In genomic region chr15:26744894-26745293, GRCh38 we compare ENCODE assay signal across 36 cellular contexts. TPM values are rescaled to one million over a fixed set of nuclear protein-coding genes. Genes with fewer than 3 reads are reported as not detected.
"Had no signal": no experiment of that assay in that cellular context is flagged by ENCODE, and none has a peak within 500 bp of the region (broad histone marks: within the 10 kb centered on the region; RNA-seq: fewer than 3 reads in every experiment).

No MANE protein-coding gene starts in this region.

- H3K4me1 Mint-ChIP-seq: activated naive CD4-positive, alpha-beta T cell treated with anti-CD3 and anti-CD28 coated beads, Interleukin-2, amount 10 ng/mL, durations not matched to agents 7 days and 5 days; central memory CD8-positive, alpha-beta T cell had no signal

- H3K4me2 ChIP-seq: KMS-11, PC-9 had no signal

- H3K9ac ChIP-seq: KMS-11 had no signal

- H3K27me3 Mint-ChIP-seq: activated CD4-positive, alpha-beta memory T cell treated with anti-CD3 and anti-CD28 coated beads for 36 hours; activated naive CD4-positive, alpha-beta T cell treated with anti-CD3 and anti-CD28 coated beads, Interleukin-2, amount 10 ng/mL, durations not matched to agents 7 days and 5 days; activated naive CD8-positive, alpha-beta T cell; central memory CD8-positive, alpha-beta T cell had no signal

- H3K27me3 ChIP-seq: brain microvascular endothelial cell had no signal

- H3K36me3 ChIP-seq: brain microvascular endothelial cell had no signal

- H3K27ac ChIP-seq: brain microvascular endothelial cell, KMS-11, PC-9, RWPE1 had no signal

- H3K27ac Mint-ChIP-seq: activated CD4-positive, alpha-beta memory T cell treated with anti-CD3 and anti-CD28 coated beads for 36 hours; activated naive CD4-positive, alpha-beta T cell treated with anti-CD3 and anti-CD28 coated beads, Interleukin-2, amount 10 ng/mL, durations not matched to agents 7 days and 5 days; activated naive CD8-positive, alpha-beta T cell; activated T-helper 1 cell treated with anti-CD3 and anti-CD28 coated beads, Interleukin-12 subunit alpha, Interleukin-12 subunit beta, Interleukin-2, Interleukin-4 antibody, amounts not matched to agents 30 ng/mL and 10 ng/mL and 1 ng/mL, durations not matched to agents 14 hours and 24 hours and 36 hours had no signal

- DNase-seq: activated CD4-positive, alpha-beta memory T cell treated with anti-CD3 and anti-CD28 coated beads for 36 hours; activated CD4-positive, alpha-beta T cell treated with anti-CD3 and anti-CD28 coated beads for 4 hours; activated CD4-positive, alpha-beta T cell treated with anti-CD3 and anti-CD28 coated beads, Interleukin-2, amount 50 U/mL, for 1 hour; activated CD8-positive, alpha-beta memory T cell treated with anti-CD3 and anti-CD28 coated beads, Interleukin-2, amount 50 U/mL, for 4 hours; activated gamma-delta T cell treated with Interleukin-2 at 50 U/mL for 16 hours; activated naive CD4-positive, alpha-beta T cell treated with anti-CD3 and anti-CD28 coated beads, Interleukin-2, amount 10 ng/mL, durations not matched to agents 7 days and 5 days; activated T-cell treated with anti-CD3 and anti-CD28 coated beads for 4 hours; activated T-cell treated with anti-CD3 and anti-CD28 coated beads, Interleukin-2, amount 50 U/mL, for 4 hours; amniotic stem cell; aorta; brain microvascular endothelial cell; NCI-H1092 treated with DMSO at 0.1 percent for 48 hours; NCI-H146; NCI-H187; NCI-H2029 treated with DMSO at 0.1 percent for 48 hours; NCI-H2107; NCI-H2171; NCI-H510A; NCI-H526; NCI-H748 treated with DMSO at 0.1 percent for 48 hours; NK-92 treated with Interleukin-12 subunit alpha and Interleukin-12 subunit beta, amount 100 ng/mL, for 24 hours; PC-9; SIG-M5 had no signal

- H3K36me3 Mint-ChIP-seq: activated CD4-positive, alpha-beta memory T cell treated with anti-CD3 and anti-CD28 coated beads for 36 hours; activated naive CD4-positive, alpha-beta T cell treated with anti-CD3 and anti-CD28 coated beads, Interleukin-2, amount 10 ng/mL, durations not matched to agents 7 days and 5 days had no signal

- H3K4me3 Mint-ChIP-seq: activated CD4-positive, alpha-beta memory T cell treated with anti-CD3 and anti-CD28 coated beads for 36 hours; activated naive CD4-positive, alpha-beta T cell treated with anti-CD3 and anti-CD28 coated beads, Interleukin-2, amount 10 ng/mL, durations not matched to agents 7 days and 5 days; activated naive CD8-positive, alpha-beta T cell; activated T-cell treated with anti-CD3 and anti-CD28 coated beads, Interleukin-2, amount 50 U/mL, for 4 hours; activated T-helper 1 cell treated with anti-CD3 and anti-CD28 coated beads, Interleukin-12 subunit alpha, Interleukin-12 subunit beta, Interleukin-2, Interleukin-4 antibody, amounts not matched to agents 30 ng/mL and 10 ng/mL and 1 ng/mL, durations not matched to agents 14 hours and 24 hours and 36 hours; central memory CD8-positive, alpha-beta T cell had no signal

- H2AFZ ChIP-seq: PC-9 had no signal

- FAIRE-seq: RCC 7860, TTC549 had no signal

- H3K4me3 ChIP-seq: PC-9 had no signal

- ATAC-seq: activated CD4-positive, CD25-positive, alpha-beta regulatory T cell treated with anti-CD3 and anti-CD28 coated beads, Interleukin-2, amount 50 U/mL, for 24 hours; activated T-cell treated with anti-CD3 and anti-CD28 coated beads, Interleukin-2, amount 50 U/mL, for 4 hours; Right ventricle myocardium inferior; SK-N-SH treated with all-trans-retinoic acid at 6 μM for 48 hours had no signal

RNA-seq across cellular contexts. Expression of gene GABRB3, which starts 28.0 kb away (rescaled TPM):
- total RNA-seq: activated T-helper 1 cell treated with anti-CD3 and anti-CD28 coated beads, Interleukin-12 subunit alpha, Interleukin-12 subunit beta, Interleukin-2, Interleukin-4 antibody, amounts not matched to agents 30 ng/mL and 10 ng/mL and 1 ng/mL, durations not matched to agents 14 hours and 24 hours and 36 hours; LHCN-M2; T-helper 1 cell treated with Interleukin-12 subunit alpha and Interleukin-12 subunit beta and Interleukin-4 antibody, amounts not matched to agents 30 ng/mL and 1 ng/mL, for 36 hours; T-helper 2 cell treated with Interferon-gamma antibody and Interleukin-4, amounts not matched to agents 100 ng/mL and 5 ng/mL, for 36 hours had no signal
